11 cellular contexts compared by ENCODE assay signal in genomic region chr4:123412700-123413512, GRCh38. TPM values are rescaled to one million over a fixed set of nuclear protein-coding genes. Genes with fewer than 3 reads are reported as not detected.
DNase-seq lines count a peak whose midpoint lies in the region; TF ChIP-seq lines count a peak whose summit lies in the region.
"Had no signal": no experiment of that assay in that cellular context is flagged by ENCODE, and none has a peak within 500 bp of the region (broad histone marks: within the 10 kb centered on the region; RNA-seq: fewer than 3 reads in every experiment).

No MANE protein-coding gene starts in this region.

- WGBS in mammary epithelial cell (ENCODE audit: low coverage, missing lambda C conversion rate), result 97% methylated on average over 3 of the region's 4 CpGs
- WGBS in ovary, 3 donors, result 67 to 91% (median 87%) methylated on average over 4 of the region's 4 CpGs

- DNase-seq in T-helper 2 cell treated with Interferon-gamma antibody and Interleukin-4, amounts not matched to agents 5 μg/mL and 100 μg/mL, for 36 hours (ENCODE audit: low spot score), result no peak
- DNase-seq in T-helper 2 cell, result no peak
- DNase-seq in mammary epithelial cell, result no peak
- peak; percentile 32 for DNase-seq in skeletal muscle cell (ENCODE audit: low read depth)
- DNase-seq in midbrain (lab: John Stamatoyannopoulos, UW), result no peak
- no peak for DNase-seq in ovary
- no peak for DNase-seq in DMS53 (lab: John Stamatoyannopoulos, UW)
- DNase-seq: hippocampal formation, NCI-H1694 had no signal

- H3K4me1 ChIP-seq in KMS-11 (ENCODE audit: low read depth, poor library complexity, severe bottlenecking) (peaks cover 93% of the 10 kb centered on the region), mammary epithelial cell (ENCODE audit: insufficient read depth, low read length) (peaks cover 12% of the 10 kb centered on the region), ovary (ENCODE audit: insufficient read depth) (no peaks in the 10 kb centered on the region)

- no peaks in the 10 kb centered on the region for H4K20me1 ChIP-seq in KMS-11 (ENCODE audit: insufficient read depth)
- H4K20me1 ChIP-seq in mammary epithelial cell (ENCODE audit: insufficient read depth, low read length), result no peaks in the 10 kb centered on the region

- TF ChIP-seq CTCF in KMS-11 (conservative IDR thresholded peaks at IDR 0.05; ENCODE audit: low read depth, low read length) (no peak), mammary epithelial cell (conservative IDR thresholded peaks at IDR 0.05 in 1 of 2, IDR thresholded peaks at IDR 0.05 in 1 of 2; ENCODE audit: extremely low read depth in 1 of 2, insufficient read depth in 1 of 2, low read depth in 1 of 2, low read length in 2 of 2) (no peak), ovary (IDR thresholded peaks at IDR 0.05) (no peak)

- H3K36me3 Mint-ChIP-seq in T-helper 2 cell treated with Interferon-gamma antibody and Interleukin-4, amounts not matched to agents 5 μg/mL and 100 μg/mL, for 36 hours (ENCODE audit: low read depth), result no peaks in the 10 kb centered on the region

- H3K4me1 Mint-ChIP-seq in T-helper 2 cell treated with Interferon-gamma antibody and Interleukin-4, amounts not matched to agents 5 μg/mL and 100 μg/mL, for 36 hours (ENCODE audit: low read depth), result peaks cover 46% of the 10 kb centered on the region

- peak overlapping the region; percentile 82 for H3K27ac Mint-ChIP-seq in T-helper 2 cell treated with Interferon-gamma antibody and Interleukin-4, amounts not matched to agents 5 μg/mL and 100 μg/mL, for 36 hours

- no peaks in the 10 kb centered on the region for H3K9me3 Mint-ChIP-seq in T-helper 2 cell treated with Interferon-gamma antibody and Interleukin-4, amounts not matched to agents 5 μg/mL and 100 μg/mL, for 36 hours

- BruUV-seq in mammary epithelial cell (replicated peaks; lab: Mats Ljungman, UMichigan), result no TSS peak

- H2AFZ ChIP-seq in KMS-11 (ENCODE audit: low read depth) (peak overlapping the region; percentile 7; the same call in 1 of the 2 replicates), mammary epithelial cell (ENCODE audit: low read depth, low read length) (peak overlapping the region; percentile 3)

- no peaks in the 10 kb centered on the region for H3K27me3 ChIP-seq in KMS-11 (ENCODE audit: insufficient read depth, low read depth)
- no peaks in the 10 kb centered on the region for H3K27me3 ChIP-seq in mammary epithelial cell (ENCODE audit: insufficient read depth, low read length)
- H3K27me3 ChIP-seq in ovary, result no peaks in the 10 kb centered on the region

- CTCF ChIA-PET in mammary epithelial cell (lab: Charles Lee; ENCODE audit: low non-redundant PET), result no interaction called here

- H3K27ac ChIP-seq in KMS-11 (peak overlapping the region; percentile 63), mammary epithelial cell (ENCODE audit: insufficient read depth, low read depth, low read length) (no peak overlapping the region), ovary (no peak overlapping the region)
- H3K27ac ChIP-seq: 22Rv1 had no signal

- H3K36me3 ChIP-seq in KMS-11 (ENCODE audit: insufficient read depth) (no peaks in the 10 kb centered on the region), mammary epithelial cell (ENCODE audit: insufficient read depth, low read length) (no peaks in the 10 kb centered on the region), ovary (no peaks in the 10 kb centered on the region)

- peak overlapping the region; percentile 9; the same call in 1 of the 2 replicates for H3K9ac ChIP-seq in KMS-11
- H3K9ac ChIP-seq in mammary epithelial cell (ENCODE audit: insufficient read depth, low read length), result no peak overlapping the region

- dilution Hi-C loops in mammary epithelial cell (cut with HindIII; ENCODE audit: low sequenced_read_pairs), result no loop called here

- peak overlapping the region; percentile 70 for H3K4me2 ChIP-seq in KMS-11
- no peak overlapping the region for H3K4me2 ChIP-seq in mammary epithelial cell (ENCODE audit: insufficient read depth, low read depth, low read length)

- no peaks in the 10 kb centered on the region for H3K27me3 Mint-ChIP-seq in T-helper 2 cell treated with Interferon-gamma antibody and Interleukin-4, amounts not matched to agents 5 μg/mL and 100 μg/mL, for 36 hours (ENCODE audit: low read depth)

- H3K4me3 ChIP-seq in KMS-11 (IDR thresholded peaks at IDR 0.05; ENCODE audit: insufficient read depth, low read depth, low read length) (no peak overlapping the region), mammary epithelial cell (replicated peaks in 1 of 3; ENCODE audit: insufficient read depth in 1 of 3, low read depth in 2 of 3, low read length in 3 of 3) (no peak overlapping the region), skeletal muscle cell (ENCODE audit: low read depth, low read length) (no peak overlapping the region), ovary (no peak overlapping the region)

- no peak for TF ChIP-seq EP300 in ovary (IDR thresholded peaks at IDR 0.05)

- TF ChIP-seq POLR2A in ovary (IDR thresholded peaks at IDR 0.05), result no peak

- no peaks in the 10 kb centered on the region for H3K9me3 ChIP-seq in mammary epithelial cell (replicated peaks; ENCODE audit: insufficient read depth, low read length)
- no peaks in the 10 kb centered on the region for H3K9me3 ChIP-seq in ovary

- no peaks in the 10 kb centered on the region for H3K79me2 ChIP-seq in KMS-11 (ENCODE audit: insufficient read depth, low read depth)
- H3K79me2 ChIP-seq in mammary epithelial cell (ENCODE audit: insufficient read depth, low read length), result no peaks in the 10 kb centered on the region

- peak overlapping the region; percentile 72 for H3K4me3 Mint-ChIP-seq in T-helper 2 cell treated with Interferon-gamma antibody and Interleukin-4, amounts not matched to agents 5 μg/mL and 100 μg/mL, for 36 hours

- in situ Hi-C loops in mammary epithelial cell (cut with MboI; ENCODE audit: low sequenced_read_pairs in 2 of 2), result loop anchor here in 1 of 2 donors (10.0 kb wide), 1 partner anchor 132 kb away; no protein-coding TSS in a partner anchor

- intact Hi-C loops in mammary epithelial cell (cut with micrococcal nuclease), result no loop called here
- intact Hi-C loops in ovary (cut with DNase I), result no loop called here

RNA-seq across cellular contexts. Expression of gene SPRY1, which starts 16.3 kb away (rescaled TPM):
- 1 to 10 TPM; 4.8 to 8.2 TPM for total RNA-seq in mammary epithelial cell
- polyA plus RNA-seq in mammary epithelial cell, result 2.9 TPM
- 5.5 TPM for polyA minus RNA-seq in mammary epithelial cell
- 100 to 1,000 TPM in 2 of 7 donors, 10 to 100 TPM in 5; 22.5 to 124 (median 43.5) TPM for total RNA-seq in ovary
- polyA plus RNA-seq in ovary, result 10 to 100 TPM; 31.4 to 45.8 TPM
